13 cellular contexts compared by ENCODE assay signal in genomic region chr2:86201951-86202692, GRCh38. TPM values are rescaled to one million over a fixed set of nuclear protein-coding genes. Genes with fewer than 3 reads are reported as not detected.
DNase-seq lines count a peak whose midpoint lies in the region; ATAC-seq and TF ChIP-seq lines count a peak whose summit lies in the region.
"Had no signal": no experiment of that assay in that cellular context is flagged by ENCODE, and none has a peak within 500 bp of the region (broad histone marks: within the 10 kb centered on the region; RNA-seq: fewer than 3 reads in every experiment).

No MANE protein-coding gene starts in this region.

- no TSS peak for BruUV-seq in Caco-2 (replicated peaks; lab: Mats Ljungman, UMichigan)

- H3K36me3 Mint-ChIP-seq in WTC11 (peaks cover 12% of the 10 kb centered on the region), Caco-2 (ENCODE audit: insufficient read depth, unreplicated experiment) (peaks cover 24% of the 10 kb centered on the region)

- peaks cover 0 to 61% (median 31%) of the 10 kb centered on the region in 12 donors for H3K4me1 ChIP-seq in heart left ventricle
- H3K4me1 ChIP-seq in right atrium auricular region, result peaks cover 0 to 37% of the 10 kb centered on the region in 2 donors
- no peaks in the 10 kb centered on the region for H3K4me1 ChIP-seq in testis
- peaks cover 22% of the 10 kb centered on the region for H3K4me1 ChIP-seq in suprapubic skin
- no peaks in the 10 kb centered on the region; the same call in 1 of the 2 replicates for H3K4me1 ChIP-seq in Caco-2

- H3K4me3 ChIP-seq in heart left ventricle (peak overlapping the region in 2 of 12 donors; percentile 4 to 10), right atrium auricular region (no peak overlapping the region), testis (no peak overlapping the region), suprapubic skin (no peak overlapping the region), Caco-2 (ENCODE audit: low read depth, low read length) (no peak overlapping the region)
- H3K4me3 ChIP-seq: BLaER1 treated with 17β-estradiol and CSF1 and Interleukin-3, amounts not matched to agents 10 nM and 100 nM; ovary; vagina had no signal

- peak overlapping the region; percentile 78 for H3K27ac Mint-ChIP-seq in WTC11
- H3K27ac Mint-ChIP-seq in Caco-2 (ENCODE audit: unreplicated experiment), result no peak overlapping the region
- H3K27ac Mint-ChIP-seq: activated T-cell treated with anti-CD3 and anti-CD28 coated beads, Interleukin-2, amount 50 U/mL, for 72 hours had no signal

- DNase-seq in heart left ventricle (no peak), cardiac septum (ENCODE audit: low spot score) (no peak), WTC11 (ENCODE audit: low spot score) (no peak), right atrium auricular region (ENCODE audit: low spot score) (no peak), testis (peak; percentile 42), suprapubic skin (ENCODE audit: low spot score in 2 of 2) (no peak), islet precursor cell (no peak), Caco-2 (no peak)
- DNase-seq: activated T-cell treated with anti-CD3 and anti-CD28 coated beads, Interleukin-2, amount 50 U/mL, for 72 hours; NCI-H345; ovary had no signal

- CTCF ChIA-PET in WTC11 (lab: Charles Lee), result interaction anchor here (0.6 to 2.7 kb wide), 2 partner anchors 166 to 171 kb away, joined by 6 to 10 read pairs; no protein-coding TSS in a partner anchor
- CTCF ChIA-PET in Caco-2 (lab: Charles Lee), result interaction anchor here (0.7 to 1.3 kb wide), 4 partner anchors 168 to 240 kb away, joined by 3 read pairs; no protein-coding TSS in a partner anchor

- TF ChIP-seq POLR2A in heart left ventricle (IDR thresholded peaks at IDR 0.05) (no peak), testis (IDR thresholded peaks at IDR 0.05) (no peak), suprapubic skin (IDR thresholded peaks at IDR 0.05) (no peak)

- no peaks in the 10 kb centered on the region for H3K27me3 ChIP-seq in heart left ventricle
- H3K27me3 ChIP-seq in right atrium auricular region, result no peaks in the 10 kb centered on the region
- no peaks in the 10 kb centered on the region for H3K27me3 ChIP-seq in testis
- H3K27me3 ChIP-seq in suprapubic skin, result no peaks in the 10 kb centered on the region
- no peaks in the 10 kb centered on the region for H3K27me3 ChIP-seq in Caco-2 (replicated peaks; ENCODE audit: control insufficient read depth, insufficient read depth, low read length)
- H3K27me3 ChIP-seq: BLaER1 treated with 17β-estradiol and CSF1 and Interleukin-3, amounts not matched to agents 10 nM and 100 nM; ovary; vagina had no signal

- H3K27me3 Mint-ChIP-seq in WTC11 (ENCODE audit: low read depth), result no peaks in the 10 kb centered on the region
- no peaks in the 10 kb centered on the region for H3K27me3 Mint-ChIP-seq in Caco-2 (ENCODE audit: insufficient read depth, unreplicated experiment)

- H3K4me3 Mint-ChIP-seq in WTC11 (peak overlapping the region; percentile 31), Caco-2 (ENCODE audit: unreplicated experiment) (no peak overlapping the region)

- peak in 4 of 12 donors; percentile 12 to 23 (median 18) for TF ChIP-seq CTCF in heart left ventricle (IDR thresholded peaks at IDR 0.05)
- no peak for TF ChIP-seq CTCF in WTC11 (IDR thresholded peaks at IDR 0.05)
- TF ChIP-seq CTCF in right atrium auricular region (IDR thresholded peaks at IDR 0.05), result no peak
- TF ChIP-seq CTCF in testis (IDR thresholded peaks at IDR 0.05), result no peak
- no peak for TF ChIP-seq CTCF in suprapubic skin (IDR thresholded peaks at IDR 0.05)
- peak in 1 of 2 experiments; percentile 28 for TF ChIP-seq CTCF in Caco-2 (IDR thresholded peaks at IDR 0.05; ENCODE audit: insufficient read depth in 1 of 2, low read depth in 1 of 2, low read length in 1 of 2, severe bottlenecking in 1 of 2, unreplicated experiment in 1 of 2)

- H3K27ac ChIP-seq in heart left ventricle (peak overlapping the region in 11 of 12 donors; percentile 11 to 74 (median 48)), right atrium auricular region (peak overlapping the region; percentile 36 to 46), testis (peak overlapping the region; percentile 43 to 45), suprapubic skin (no peak overlapping the region)
- H3K27ac ChIP-seq: BLaER1 treated with 17β-estradiol and CSF1 and Interleukin-3, amounts not matched to agents 10 nM and 100 nM; ovary; vagina had no signal

- POLR2A ChIA-PET in WTC11 (lab: Charles Lee), result no interaction called here
- POLR2A ChIA-PET in Caco-2 (lab: Charles Lee), result no interaction called here

- no peak for TF ChIP-seq EP300 in suprapubic skin (IDR thresholded peaks at IDR 0.05)

- ATAC-seq in heart left ventricle (peak in 1 of 4 donors; percentile 20), WTC11 (0 out of 2 replicates have a peak, but pooled peaks have one; percentile 29)
- ATAC-seq: activated T-cell treated with anti-CD3 and anti-CD28 coated beads, Interleukin-2, amount 50 U/mL, for 72 hours had no signal

- H3K36me3 ChIP-seq in heart left ventricle (peaks cover 0 to 26% (median 15%) of the 10 kb centered on the region in 9 donors), right atrium auricular region (peaks cover 12% of the 10 kb centered on the region), testis (ENCODE audit: low read depth, missing control alignments) (no peaks in the 10 kb centered on the region), suprapubic skin (peaks cover 17% of the 10 kb centered on the region), Caco-2 (ENCODE audit: control insufficient read depth, insufficient read depth, low read length) (peaks cover 1% of the 10 kb centered on the region; the same call in 1 of the 2 replicates)
- H3K36me3 ChIP-seq: ovary had no signal

- H3K9me3 Mint-ChIP-seq in WTC11 (no peaks in the 10 kb centered on the region), Caco-2 (ENCODE audit: unreplicated experiment) (no peaks in the 10 kb centered on the region)
- H3K9me3 Mint-ChIP-seq: activated T-cell treated with anti-CD3 and anti-CD28 coated beads, Interleukin-2, amount 50 U/mL, for 72 hours had no signal

- peaks cover 29% of the 10 kb centered on the region for H3K4me1 Mint-ChIP-seq in WTC11
- peaks cover 18% of the 10 kb centered on the region for H3K4me1 Mint-ChIP-seq in Caco-2 (ENCODE audit: low read depth, unreplicated experiment)

- H3K9me3 ChIP-seq in heart left ventricle (no peaks in the 10 kb centered on the region), right atrium auricular region (no peaks in the 10 kb centered on the region), testis (no peaks in the 10 kb centered on the region), suprapubic skin (no peaks in the 10 kb centered on the region), Caco-2 (no peaks in the 10 kb centered on the region)
- H3K9me3 ChIP-seq: BLaER1 treated with 17β-estradiol and CSF1 and Interleukin-3, amounts not matched to agents 10 nM and 100 nM; ovary; vagina had no signal

- intact Hi-C loops in heart left ventricle (cut with DNase I) (no loop called here), cardiac septum (cut with DNase I) (no loop called here), testis (cut with DNase I; ENCODE audit: low total_unique reads) (no loop called here), Caco-2 (cut with micrococcal nuclease; ENCODE audit: unreplicated experiment) (no loop called here)

- WGBS in heart left ventricle, 4 donors, result 45 to 54% (median 52%) methylated on average over 6 of the region's 6 CpGs
- WGBS in testis, 2 donors, result 52 to 69% methylated on average over 6 of the region's 6 CpGs
- WGBS in suprapubic skin, result 78% methylated on average over 6 of the region's 6 CpGs

TF ChIP-seq in WTC11, 78 proteins besides CTCF, POLR2A, EP300 and RAD21 (continues in another document):
- TF ChIP-seq PRDM15 (CRISPR knock-in tag; IDR thresholded peaks at IDR 0.05) (no peak), SMAD3 (CRISPR knock-in tag; IDR thresholded peaks at IDR 0.05; ENCODE audit: borderline replicate concordance) (no peak), ATF1 (CRISPR knock-in tag; IDR thresholded peaks at IDR 0.05) (no peak), GABPB1 (CRISPR knock-in tag; IDR thresholded peaks at IDR 0.05) (no peak)

RNA-seq across cellular contexts. Expression of gene MRPL35, which starts 2.9 kb away (rescaled TPM):
- total RNA-seq in heart left ventricle (100 to 1,000 TPM in 3 of 9 donors, 10 to 100 TPM in 6; 32.8 to 159 (median 79.3) TPM), cardiac septum (94.9 TPM), WTC11 (2021) (32.9 to 40.8 TPM (median 35.9 TPM) in 3 replicates), right atrium auricular region (10 to 100 TPM; 36.0 to 53.5 TPM), testis (10 to 100 TPM; 25.6 to 28.9 TPM), suprapubic skin (10 to 100 TPM; 10.7 to 28.1 (median 24.2) TPM), Caco-2 (2022) (25.3 and 25.9 TPM in 2 replicates)
- polyA plus RNA-seq in heart left ventricle (10 to 100 TPM; 51.6 to 90.5 TPM), testis (ENCODE audit: insufficient read depth, low read depth, low replicate concordance) (38.3 TPM)

RNA-seq across cellular contexts. Expression of gene IMMT, which starts 6.9 kb away (rescaled TPM):
- total RNA-seq in heart left ventricle (100 to 1,000 TPM; 180 to 315 (median 231) TPM), cardiac septum (239 TPM), WTC11 (2021) (102 to 104 TPM (median 104 TPM) in 3 replicates), right atrium auricular region (100 to 1,000 TPM; 104 to 177 TPM), testis (10 to 100 TPM; 80.6 to 87.6 TPM), suprapubic skin (10 to 100 TPM; 39.5 to 73.2 (median 46.7) TPM), Caco-2 (2022) (125 and 129 TPM in 2 replicates)
- polyA plus RNA-seq in heart left ventricle (100 to 1,000 TPM in 1 of 2 donors, 10 to 100 TPM in 1; 62.0 to 169 TPM), testis (ENCODE audit: insufficient read depth, low read depth, low replicate concordance) (99.8 TPM)
